8 cellular contexts compared by ENCODE assay signal in the genomic region with DNA sequence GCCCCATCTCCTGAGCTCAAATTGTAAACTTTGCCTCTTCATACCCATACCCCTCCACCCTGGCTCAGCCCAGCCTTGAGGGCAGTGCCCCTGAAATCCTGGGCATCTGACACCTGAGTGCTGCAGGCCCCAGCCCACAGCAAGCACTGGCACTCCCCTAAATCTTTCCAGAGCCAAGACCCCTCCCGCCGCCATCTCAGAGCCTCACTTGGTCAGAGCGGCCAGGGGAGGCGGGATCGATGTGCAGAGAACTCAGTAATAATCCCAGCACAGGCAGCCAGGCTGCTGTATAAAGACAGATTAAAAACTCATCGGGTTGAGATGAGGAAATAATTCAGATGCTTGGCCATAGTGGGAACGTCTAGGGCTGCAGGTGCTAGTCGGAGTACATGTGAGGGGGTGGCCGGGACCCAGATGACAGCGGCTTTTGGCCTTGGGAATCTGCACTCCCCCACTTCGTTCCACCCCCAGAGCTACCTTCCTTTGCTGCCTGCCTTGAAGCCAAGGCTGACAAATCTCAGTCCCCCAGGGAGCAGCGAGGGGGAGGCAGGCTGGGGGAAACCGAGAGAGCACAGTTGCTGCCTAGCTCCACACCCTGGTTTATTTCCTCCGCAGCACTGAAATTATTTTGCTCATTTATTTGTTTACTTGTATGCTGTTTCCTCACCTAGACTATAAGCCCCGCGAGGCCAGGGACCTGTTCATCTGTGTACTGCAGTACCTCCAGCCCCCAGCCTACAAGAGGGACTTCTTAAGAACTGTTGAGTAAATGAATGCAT. TPM values are rescaled to one million over a fixed set of nuclear protein-coding genes. Genes with fewer than 3 reads are reported as not detected.
DNase-seq lines count a peak whose midpoint lies in the region; ATAC-seq, FAIRE-seq and TF ChIP-seq lines count a peak whose summit lies in the region.

No MANE protein-coding gene starts in this region.

- H3K4me2 ChIP-seq in mammary epithelial cell (ENCODE audit: insufficient read depth, low read depth, low read length), result no peak overlapping the region

- no peaks in the 10 kb centered on the region for H3K79me2 ChIP-seq in mammary epithelial cell (ENCODE audit: insufficient read depth, low read length)

- H3K27ac Mint-ChIP-seq in activated naive CD4-positive, alpha-beta T cell treated with anti-CD3 and anti-CD28 coated beads for 36 hours, result no peak overlapping the region
- no peak overlapping the region for H3K27ac Mint-ChIP-seq in stimulated activated naive CD8-positive, alpha-beta T cell treated with anti-CD3 and anti-CD28 coated beads, Interleukin-15, amount 100 ng/mL, for 72 hours

- H3K27me3 Mint-ChIP-seq in activated naive CD4-positive, alpha-beta T cell treated with anti-CD3 and anti-CD28 coated beads for 36 hours (ENCODE audit: low read depth), result peaks cover 21% of the 10 kb centered on the region
- H3K27me3 Mint-ChIP-seq in stimulated activated naive CD8-positive, alpha-beta T cell treated with anti-CD3 and anti-CD28 coated beads, Interleukin-15, amount 100 ng/mL, for 72 hours, result peaks cover 53% of the 10 kb centered on the region

- no peak for FAIRE-seq in kidney (lab: Jason Lieb, UNC)

- H2AFZ ChIP-seq in mammary epithelial cell (ENCODE audit: low read depth, low read length), result peak overlapping the region; percentile 86

- in situ Hi-C loops in mammary epithelial cell (cut with MboI; ENCODE audit: low sequenced_read_pairs in 2 of 2), result loop anchor here (5.0 to 10.0 kb wide), 3 partner anchors 113 to 181 kb away; no protein-coding TSS in a partner anchor

- H3K9me3 ChIP-seq in mammary epithelial cell (replicated peaks; ENCODE audit: insufficient read depth, low read length), result no peaks in the 10 kb centered on the region
- H3K9me3 ChIP-seq in kidney (ENCODE audit: control insufficient read depth in 1 of 2, low read length in 2 of 2), result no peaks in the 10 kb centered on the region

- no peaks in the 10 kb centered on the region for H4K20me1 ChIP-seq in mammary epithelial cell (ENCODE audit: insufficient read depth, low read length)

- CTCF ChIA-PET in activated naive CD4-positive, alpha-beta T cell treated with anti-CD3 and anti-CD28 coated beads for 36 hours (lab: Charles Lee), result interaction anchor here (0.6 to 6.4 kb wide), 19 partner anchors 9 to 1846 kb away, joined by 3 to 102 read pairs (median 4); a partner anchor contains a TSS
- CTCF ChIA-PET in mammary epithelial cell (lab: Charles Lee; ENCODE audit: low non-redundant PET), result no interaction called here

- DNase-seq in activated naive CD4-positive, alpha-beta T cell treated with anti-CD3 and anti-CD28 coated beads for 36 hours, result peak; percentile 36
- no peak for DNase-seq in activated naive CD4-positive, alpha-beta T cell (lab: John Stamatoyannopoulos, UW)
- DNase-seq in mammary epithelial cell, result no peak
- no peak for DNase-seq in stimulated activated naive CD8-positive, alpha-beta T cell treated with anti-CD3 and anti-CD28 coated beads, Interleukin-15, amount 100 ng/mL, for 72 hours
- DNase-seq in NCI-H526 (lab: John Stamatoyannopoulos, UW), result no peak
- no peak for DNase-seq in RKO (ENCODE audit: low spot score)
- no peak for DNase-seq in kidney

- dilution Hi-C loops in mammary epithelial cell (cut with HindIII; ENCODE audit: low sequenced_read_pairs), result no loop called here

- H3K36me3 ChIP-seq in mammary epithelial cell (ENCODE audit: insufficient read depth, low read length) (no peaks in the 10 kb centered on the region), kidney (ENCODE audit: control insufficient read depth in 1 of 2, insufficient read depth in 2 of 2, low read length in 2 of 2) (no peaks in the 10 kb centered on the region)

- H3K27me3 ChIP-seq in mammary epithelial cell (ENCODE audit: insufficient read depth, low read length), result peaks cover 5% of the 10 kb centered on the region

- H3K9ac ChIP-seq in mammary epithelial cell (ENCODE audit: insufficient read depth, low read length) (no peak overlapping the region), kidney (ENCODE audit: low read length in 2 of 2) (no peak overlapping the region)

- intact Hi-C loops in activated naive CD4-positive, alpha-beta T cell treated with anti-CD3 and anti-CD28 coated beads for 36 hours (cut with micrococcal nuclease), result loop anchor here (1.0 to 2.0 kb wide), 6 partner anchors 8 to 259 kb away; no protein-coding TSS in a partner anchor
- intact Hi-C loops in mammary epithelial cell (cut with micrococcal nuclease), result loop anchor here (1.0 kb wide), 4 partner anchors 56 to 178 kb away; no protein-coding TSS in a partner anchor
- intact Hi-C loops in kidney (cut with DNase I), result no loop called here

- WGBS in mammary epithelial cell (ENCODE audit: low coverage, missing lambda C conversion rate), result 8% methylated on average over 14 of the region's 16 CpGs

- no peaks in the 10 kb centered on the region for H3K9me3 Mint-ChIP-seq in activated naive CD4-positive, alpha-beta T cell treated with anti-CD3 and anti-CD28 coated beads for 36 hours
- H3K9me3 Mint-ChIP-seq in stimulated activated naive CD8-positive, alpha-beta T cell treated with anti-CD3 and anti-CD28 coated beads, Interleukin-15, amount 100 ng/mL, for 72 hours, result no peaks in the 10 kb centered on the region

- ATAC-seq in HG03095 (IDR thresholded peaks at IDR 0.05; ENCODE audit: unreplicated experiment), result peak; percentile 81
- ATAC-seq in stimulated activated naive CD8-positive, alpha-beta T cell treated with anti-CD3 and anti-CD28 coated beads, Interleukin-15, amount 100 ng/mL, for 72 hours, result peak; percentile 44

- H3K27ac ChIP-seq in mammary epithelial cell (ENCODE audit: insufficient read depth, low read depth, low read length) (no peak overlapping the region), kidney (ENCODE audit: low read depth in 2 of 2, low read length in 2 of 2) (no peak overlapping the region)

- peak overlapping the region; percentile 67 for H3K4me3 Mint-ChIP-seq in activated naive CD4-positive, alpha-beta T cell treated with anti-CD3 and anti-CD28 coated beads for 36 hours
- peak overlapping the region; percentile 77 to 81 for H3K4me3 Mint-ChIP-seq in stimulated activated naive CD8-positive, alpha-beta T cell treated with anti-CD3 and anti-CD28 coated beads, Interleukin-15, amount 100 ng/mL, for 72 hours

- no peaks in the 10 kb centered on the region for H3K36me3 Mint-ChIP-seq in activated naive CD4-positive, alpha-beta T cell treated with anti-CD3 and anti-CD28 coated beads for 36 hours (ENCODE audit: low read depth)

- no TSS peak for BruUV-seq in mammary epithelial cell (replicated peaks; lab: Mats Ljungman, UMichigan)

- no peak overlapping the region for H3K4me3 ChIP-seq in mammary epithelial cell (replicated peaks in 1 of 3; ENCODE audit: insufficient read depth in 1 of 3, low read depth in 2 of 3, low read length in 3 of 3)
- no peak overlapping the region for H3K4me3 ChIP-seq in kidney (ENCODE audit: low read length in 2 of 2)

- H3K4me1 Mint-ChIP-seq in activated naive CD4-positive, alpha-beta T cell treated with anti-CD3 and anti-CD28 coated beads for 36 hours (ENCODE audit: low read depth), result peaks cover 15% of the 10 kb centered on the region
- peaks cover 25% of the 10 kb centered on the region for H3K4me1 Mint-ChIP-seq in stimulated activated naive CD8-positive, alpha-beta T cell treated with anti-CD3 and anti-CD28 coated beads, Interleukin-15, amount 100 ng/mL, for 72 hours

- H3K4me1 ChIP-seq in mammary epithelial cell (ENCODE audit: insufficient read depth, low read length) (peaks cover 9% of the 10 kb centered on the region), kidney (ENCODE audit: control insufficient read depth in 1 of 2, insufficient read depth in 1 of 2, low read depth in 1 of 2, low read length in 2 of 2) (peaks cover 0 to 10% of the 10 kb centered on the region in 2 donors)

- TF ChIP-seq CTCF in mammary epithelial cell (conservative IDR thresholded peaks at IDR 0.05 in 1 of 2, IDR thresholded peaks at IDR 0.05 in 1 of 2; ENCODE audit: extremely low read depth in 1 of 2, insufficient read depth in 1 of 2, low read depth in 1 of 2, low read length in 2 of 2), result no peak
- no peak for TF ChIP-seq CTCF in kidney (IDR thresholded peaks at IDR 0.05; ENCODE audit: borderline replicate concordance, extremely low read depth, insufficient read depth)

RNA-seq across cellular contexts. Expression of a gene that starts 19.5 kb away (rescaled TPM):
- total RNA-seq in activated naive CD4-positive, alpha-beta T cell treated with anti-CD3 and anti-CD28 coated beads for 36 hours, result 1 to 10 TPM; 1.2 to 2.2 TPM
- 10 to 100 TPM in 1 of 2 donors, 1 to 10 TPM in 1; 6.0 to 10.0 TPM for total RNA-seq in mammary epithelial cell
- 6.0 TPM for polyA plus RNA-seq in mammary epithelial cell
- 18.6 TPM for polyA minus RNA-seq in mammary epithelial cell
- total RNA-seq in kidney, result 19.8 TPM
- 7.2 TPM for polyA plus RNA-seq in kidney (ENCODE audit: insufficient read depth, low read depth, low replicate concordance)

RNA-seq across cellular contexts. Expression of a gene that starts 50.3 kb away (rescaled TPM):
- 10 to 100 TPM; 28.9 to 29.6 TPM for total RNA-seq in activated naive CD4-positive, alpha-beta T cell treated with anti-CD3 and anti-CD28 coated beads for 36 hours
- total RNA-seq in mammary epithelial cell (10 to 100 TPM; 23.7 to 32.0 TPM), kidney (20.3 TPM)
- polyA plus RNA-seq in mammary epithelial cell (12.3 TPM), kidney (ENCODE audit: insufficient read depth, low read depth, low replicate concordance) (6.4 TPM)
- polyA minus RNA-seq in mammary epithelial cell, result 17.2 TPM
